Comparison of ENCODE assay signal across 2 cellular contexts in genomic region chr11:16791494-16791961, GRCh38.
TF ChIP-seq lines count a peak whose summit lies in the region.

No MANE protein-coding gene starts in this region.

TF ChIP-seq in K562, 482 proteins besides CTCF, POLR2A, EP300 and RAD21 (continues in another document):
- TF ChIP-seq ZNF12 (CRISPR knock-in tag; IDR thresholded peaks at IDR 0.05) (no peak), BCOR (IDR thresholded peaks at IDR 0.05) (no peak), HNRNPH1 (optimal IDR thresholded peaks at IDR 0.05; ENCODE audit: low read depth, low read length) (no peak), PRMT5 (CRISPR knock-in tag; IDR thresholded peaks at IDR 0.05) (no peak), ZNF778 (CRISPR knock-in tag; IDR thresholded peaks at IDR 0.05) (no peak), RBFOX2 (IDR thresholded peaks at IDR 0.05; ENCODE audit: low read depth, low read length) (no peak), JUND (IDR thresholded peaks at IDR 0.05; ENCODE audit: borderline replicate concordance, low read depth, low read length) (peak; percentile 21; the same call in 1 of the 2 replicates), JUND (tag; IDR thresholded peaks at IDR 0.05; ENCODE audit: borderline replicate concordance, low read depth, low read length) (no peak), ZFP1 (CRISPR knock-in tag; IDR thresholded peaks at IDR 0.05) (no peak), XRCC4 (IDR thresholded peaks at IDR 0.05; ENCODE audit: extremely low read depth, insufficient read depth, insufficient read length) (no peak), U2AF2 (optimal IDR thresholded peaks at IDR 0.05; ENCODE audit: low read depth, low read length) (no peak), IFI16 (CRISPR knock-in tag; IDR thresholded peaks at IDR 0.05) (no peak), NEUROD1 (IDR thresholded peaks at IDR 0.05; ENCODE audit: borderline replicate concordance, low read depth, low read length, partially characterized antibody) (no peak), MAZ (CRISPR knock-in tag; conservative IDR thresholded peaks at IDR 0.05 in 1 of 2, IDR thresholded peaks at IDR 0.05 in 1 of 2) (no peak), CBX8 (IDR thresholded peaks at IDR 0.05; ENCODE audit: borderline replicate concordance, extremely low read depth, low read depth, low read length, poor library complexity, severe bottlenecking) (no peak), SAFB2 (IDR thresholded peaks at IDR 0.05; ENCODE audit: borderline replicate concordance, low read depth, low read length, severe bottlenecking) (no peak), FOSL1 (tag; conservative IDR thresholded peaks at IDR 0.05) (peak; percentile 81), CREB1 (IDR thresholded peaks at IDR 0.05) (no peak), CREB1 (CRISPR knock-in tag; IDR thresholded peaks at IDR 0.05) (no peak), DMBX1 (CRISPR knock-in tag; IDR thresholded peaks at IDR 0.05; ENCODE audit: borderline replicate concordance) (no peak), MECOM (CRISPR knock-in tag; IDR thresholded peaks at IDR 0.05) (no peak)
- TF ChIP-seq, protein P1, sequence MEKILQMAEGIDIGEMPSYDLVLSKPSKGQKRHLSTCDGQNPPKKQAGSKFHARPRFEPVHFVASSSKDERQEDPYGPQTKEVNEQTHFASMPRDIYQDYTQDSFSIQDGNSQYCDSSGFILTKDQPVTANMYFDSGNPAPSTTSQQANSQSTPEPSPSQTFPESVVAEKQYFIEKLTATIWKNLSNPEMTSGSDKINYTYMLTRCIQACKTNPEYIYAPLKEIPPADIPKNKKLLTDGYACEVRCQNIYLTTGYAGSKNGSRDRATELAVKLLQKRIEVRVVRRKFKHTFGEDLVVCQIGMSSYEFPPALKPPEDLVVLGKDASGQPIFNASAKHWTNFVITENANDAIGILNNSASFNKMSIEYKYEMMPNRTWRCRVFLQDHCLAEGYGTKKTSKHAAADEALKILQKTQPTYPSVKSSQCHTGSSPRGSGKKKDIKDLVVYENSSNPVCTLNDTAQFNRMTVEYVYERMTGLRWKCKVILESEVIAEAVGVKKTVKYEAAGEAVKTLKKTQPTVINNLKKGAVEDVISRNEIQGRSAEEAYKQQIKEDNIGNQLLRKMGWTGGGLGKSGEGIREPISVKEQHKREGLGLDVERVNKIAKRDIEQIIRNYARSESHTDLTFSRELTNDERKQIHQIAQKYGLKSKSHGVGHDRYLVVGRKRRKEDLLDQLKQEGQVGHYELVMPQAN (IDR thresholded peaks at IDR 0.05; ENCODE audit: borderline replicate concordance) = no peak
- TF ChIP-seq, protein P2, sequence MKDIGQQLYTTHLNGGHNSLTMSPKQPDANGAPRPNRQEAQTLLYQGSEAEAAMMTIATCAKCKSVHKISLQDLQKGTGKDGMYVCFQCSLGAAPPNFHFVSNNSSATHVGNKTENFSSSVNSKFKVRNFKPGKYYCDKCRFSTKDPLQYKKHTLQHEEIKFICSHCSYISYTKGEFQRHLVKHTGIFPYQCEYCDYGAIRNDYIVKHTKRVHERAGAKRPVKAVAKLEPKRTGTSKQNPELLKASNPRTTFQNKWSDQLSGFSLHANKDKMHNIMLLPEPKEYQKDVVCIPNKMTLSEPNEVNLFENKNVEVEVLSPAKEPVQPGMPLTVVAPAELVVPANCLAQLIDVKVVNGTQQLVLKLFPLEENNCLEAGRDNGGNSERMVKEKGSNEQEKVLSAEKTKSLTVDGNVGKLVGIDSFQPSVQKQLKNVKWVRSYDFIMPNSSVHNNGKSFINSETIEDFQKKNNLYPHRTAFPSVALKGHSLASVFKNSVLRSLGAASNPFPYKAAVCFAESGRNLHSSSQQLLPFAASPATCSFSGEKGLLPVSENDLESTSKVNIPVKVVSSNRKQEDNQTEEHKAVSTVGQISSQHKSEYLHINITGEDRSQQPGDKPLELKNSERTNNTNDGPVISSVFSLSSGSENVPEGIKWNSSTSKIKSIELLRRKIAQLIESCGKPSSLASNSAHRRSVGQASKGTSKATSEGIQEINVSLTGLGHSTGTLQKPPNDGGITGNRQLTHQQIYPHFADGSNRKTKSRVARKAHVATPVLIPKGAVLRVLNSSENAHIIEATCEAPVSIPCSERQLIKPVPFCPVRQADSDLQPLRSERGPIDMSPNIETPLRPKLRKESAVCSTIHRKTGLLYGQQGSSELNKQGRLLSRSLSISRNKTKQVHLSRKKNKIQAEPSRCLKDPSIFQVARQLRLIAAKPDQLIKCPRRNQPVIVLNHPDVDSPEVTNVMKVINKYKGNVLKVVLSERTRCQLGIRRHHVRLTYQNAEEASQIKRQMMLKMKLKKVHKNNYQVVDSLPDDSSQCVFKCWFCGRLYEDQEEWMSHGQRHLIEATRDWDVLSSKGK (CRISPR knock-in tag; IDR thresholded peaks at IDR 0.05) = no peak
- TF ChIP-seq, protein P3, sequence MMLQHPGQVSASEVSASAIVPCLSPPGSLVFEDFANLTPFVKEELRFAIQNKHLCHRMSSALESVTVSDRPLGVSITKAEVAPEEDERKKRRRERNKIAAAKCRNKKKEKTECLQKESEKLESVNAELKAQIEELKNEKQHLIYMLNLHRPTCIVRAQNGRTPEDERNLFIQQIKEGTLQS (IDR thresholded peaks at IDR 0.05) = 0 out of 2 replicates have a peak, but pooled peaks have one; percentile 16
- TF ChIP-seq, protein P3 (CRISPR knock-in tag; conservative IDR thresholded peaks at IDR 0.05) = no peak
- TF ChIP-seq, protein P4, sequence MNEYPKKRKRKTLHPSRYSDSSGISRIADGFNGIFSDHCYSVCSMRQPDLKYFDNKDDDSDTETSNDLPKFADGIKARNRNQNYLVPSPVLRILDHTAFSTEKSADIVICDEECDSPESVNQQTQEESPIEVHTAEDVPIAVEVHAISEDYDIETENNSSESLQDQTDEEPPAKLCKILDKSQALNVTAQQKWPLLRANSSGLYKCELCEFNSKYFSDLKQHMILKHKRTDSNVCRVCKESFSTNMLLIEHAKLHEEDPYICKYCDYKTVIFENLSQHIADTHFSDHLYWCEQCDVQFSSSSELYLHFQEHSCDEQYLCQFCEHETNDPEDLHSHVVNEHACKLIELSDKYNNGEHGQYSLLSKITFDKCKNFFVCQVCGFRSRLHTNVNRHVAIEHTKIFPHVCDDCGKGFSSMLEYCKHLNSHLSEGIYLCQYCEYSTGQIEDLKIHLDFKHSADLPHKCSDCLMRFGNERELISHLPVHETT (CRISPR knock-in tag; conservative IDR thresholded peaks at IDR 0.05 in 1 of 2, IDR thresholded peaks at IDR 0.05 in 1 of 2) = no peak
- TF ChIP-seq, protein P5, sequence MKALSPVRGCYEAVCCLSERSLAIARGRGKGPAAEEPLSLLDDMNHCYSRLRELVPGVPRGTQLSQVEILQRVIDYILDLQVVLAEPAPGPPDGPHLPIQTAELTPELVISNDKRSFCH (CRISPR knock-in tag; IDR thresholded peaks at IDR 0.05) = no peak
- TF ChIP-seq, protein P5 (tag; IDR thresholded peaks at IDR 0.05) = no peak

TF ChIP-seq in GM23338, 12 proteins besides CTCF, POLR2A, EP300 and RAD21:
- no peak for TF ChIP-seq JUNB (IDR thresholded peaks at IDR 0.05; ENCODE audit: unreplicated experiment)
- no peak for TF ChIP-seq STAT1 (IDR thresholded peaks at IDR 0.05; ENCODE audit: unreplicated experiment)
- TF ChIP-seq, protein P6, sequence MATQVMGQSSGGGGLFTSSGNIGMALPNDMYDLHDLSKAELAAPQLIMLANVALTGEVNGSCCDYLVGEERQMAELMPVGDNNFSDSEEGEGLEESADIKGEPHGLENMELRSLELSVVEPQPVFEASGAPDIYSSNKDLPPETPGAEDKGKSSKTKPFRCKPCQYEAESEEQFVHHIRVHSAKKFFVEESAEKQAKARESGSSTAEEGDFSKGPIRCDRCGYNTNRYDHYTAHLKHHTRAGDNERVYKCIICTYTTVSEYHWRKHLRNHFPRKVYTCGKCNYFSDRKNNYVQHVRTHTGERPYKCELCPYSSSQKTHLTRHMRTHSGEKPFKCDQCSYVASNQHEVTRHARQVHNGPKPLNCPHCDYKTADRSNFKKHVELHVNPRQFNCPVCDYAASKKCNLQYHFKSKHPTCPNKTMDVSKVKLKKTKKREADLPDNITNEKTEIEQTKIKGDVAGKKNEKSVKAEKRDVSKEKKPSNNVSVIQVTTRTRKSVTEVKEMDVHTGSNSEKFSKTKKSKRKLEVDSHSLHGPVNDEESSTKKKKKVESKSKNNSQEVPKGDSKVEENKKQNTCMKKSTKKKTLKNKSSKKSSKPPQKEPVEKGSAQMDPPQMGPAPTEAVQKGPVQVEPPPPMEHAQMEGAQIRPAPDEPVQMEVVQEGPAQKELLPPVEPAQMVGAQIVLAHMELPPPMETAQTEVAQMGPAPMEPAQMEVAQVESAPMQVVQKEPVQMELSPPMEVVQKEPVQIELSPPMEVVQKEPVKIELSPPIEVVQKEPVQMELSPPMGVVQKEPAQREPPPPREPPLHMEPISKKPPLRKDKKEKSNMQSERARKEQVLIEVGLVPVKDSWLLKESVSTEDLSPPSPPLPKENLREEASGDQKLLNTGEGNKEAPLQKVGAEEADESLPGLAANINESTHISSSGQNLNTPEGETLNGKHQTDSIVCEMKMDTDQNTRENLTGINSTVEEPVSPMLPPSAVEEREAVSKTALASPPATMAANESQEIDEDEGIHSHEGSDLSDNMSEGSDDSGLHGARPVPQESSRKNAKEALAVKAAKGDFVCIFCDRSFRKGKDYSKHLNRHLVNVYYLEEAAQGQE (IDR thresholded peaks at IDR 0.05; ENCODE audit: unreplicated experiment) = no peak
- TF ChIP-seq EZH2phosphoT487 (IDR thresholded peaks at IDR 0.05; ENCODE audit: unreplicated experiment) = no peak
- no peak for TF ChIP-seq NANOG (IDR thresholded peaks at IDR 0.05; ENCODE audit: borderline replicate concordance)
